26 cellular contexts compared by ENCODE assay signal in genomic region chr9:37700131-37700530, GRCh38.
"Had no signal": no experiment of that assay in that cellular context is flagged by ENCODE, and none has a peak within 500 bp of the region (broad histone marks: within the 10 kb centered on the region; RNA-seq: fewer than 3 reads in every experiment).

No MANE protein-coding gene starts in this region.

- ATAC-seq: foreskin keratinocyte; gastroesophageal sphincter; heart right ventricle; mucosa of descending colon; natural killer cell treated with Interleukin-12 subunit alpha and Interleukin-12 subunit beta and Interleukin-15 and Interleukin-18, amount 100 ng/mL, for 72 hours; stimulated activated memory B cell treated with anti-CD40 and anti-IgM and Interleukin-4, amounts not matched to agents 10 μg/mL and 1 μg/mL and 100 μg/mL, for 72 hours; stimulated activated naive CD8-positive, alpha-beta T cell treated with anti-CD3 and anti-CD28 coated beads, Interleukin-15, Interleukin-2, amounts not matched to agents 100 U/mL and 50 U/mL, for 24 hours had no signal

- H3K27ac ChIP-seq: coronary artery, esophagus muscularis mucosa, foreskin keratinocyte, gastroesophageal sphincter, heart right ventricle, neural progenitor cell, parathyroid adenoma, right lobe of liver, testis, tibial artery had no signal

- H3K9ac ChIP-seq: neural progenitor cell, parathyroid adenoma had no signal

- H3K4me1 ChIP-seq: esophagus muscularis mucosa, foreskin keratinocyte, gastroesophageal sphincter, heart right ventricle, neural progenitor cell, parathyroid adenoma, testis, tibial artery had no signal

- H3K9me3 ChIP-seq: esophagus muscularis mucosa, gastroesophageal sphincter, heart right ventricle, mucosa of descending colon, right lobe of liver, testis, tibial artery had no signal

- H3K4me2 ChIP-seq: neural progenitor cell had no signal

- H3K4me3 ChIP-seq: coronary artery, esophagus muscularis mucosa, gastroesophageal sphincter, heart right ventricle, lung, mucosa of descending colon, neural progenitor cell, right lobe of liver, testis, tibial artery had no signal

- DNase-seq: dermis blood vessel endothelial cell; effector memory CD4-positive, alpha-beta T cell; foreskin keratinocyte; glutamatergic neuron; heart right ventricle; hippocampal formation; immature natural killer cell; islet precursor cell; mesenchymal stem cell; mucosa of descending colon; naive B cell; stimulated activated CD4-positive, alpha-beta T cell treated with anti-CD3 and anti-CD28 coated beads, Interleukin-2, amount 100 ng/mL, for 24 hours; stimulated activated CD4-positive, alpha-beta T cell treated with anti-CD3 and anti-CD28 coated beads, Interleukin-4, amount 100 ng/mL, for 24 hours; stimulated activated naive CD8-positive, alpha-beta T cell treated with anti-CD3 and anti-CD28 coated beads, Interleukin-15, Interleukin-2, amounts not matched to agents 100 U/mL and 50 U/mL, for 24 hours; substantia nigra; testis; tibial artery had no signal

- H3K36me3 ChIP-seq: esophagus muscularis mucosa, gastroesophageal sphincter, heart right ventricle, neural progenitor cell, right lobe of liver, tibial artery had no signal

- H3K27me3 ChIP-seq: neural progenitor cell, right lobe of liver, testis, tibial artery had no signal
